Comparison of ENCODE assay signal across 24 cellular contexts in the genomic region with DNA sequence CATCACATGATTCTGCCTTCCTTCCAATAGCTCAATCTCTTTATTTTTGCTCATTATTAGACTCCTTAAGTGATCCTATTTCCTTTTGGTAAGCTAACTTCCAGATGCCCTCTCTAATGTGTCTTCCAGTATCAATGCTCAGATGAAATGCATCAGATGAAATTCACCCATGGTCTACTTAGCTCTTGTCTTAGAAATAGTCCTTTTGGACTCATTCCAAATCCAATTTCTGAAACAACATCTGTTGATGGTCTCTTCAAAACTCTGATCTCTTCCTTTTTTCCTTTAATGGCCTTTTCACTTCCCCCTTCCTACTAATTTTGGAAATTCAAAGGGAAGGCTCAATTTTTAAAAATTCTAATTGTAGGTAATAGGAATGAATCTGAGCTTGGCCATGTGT.
"Had no signal": no experiment of that assay in that cellular context is flagged by ENCODE, and none has a peak within 500 bp of the region (broad histone marks: within the 10 kb centered on the region; RNA-seq: fewer than 3 reads in every experiment).

No MANE protein-coding gene starts in this region.

- H3K4me1 ChIP-seq: colonic mucosa, esophagus squamous epithelium, left lung, parathyroid adenoma, prostate gland, right lobe of liver, spleen, testis had no signal

- DNase-seq: colonic mucosa; dermis blood vessel endothelial cell; esophagus squamous epithelium; foreskin fibroblast; glutamatergic neuron; immature natural killer cell; left lung; mesenchymal stem cell; midbrain; naive B cell; occipital lobe; retina; right lobe of liver; spleen; stimulated activated CD4-positive, alpha-beta T cell treated with anti-CD3 and anti-CD28 coated beads, Interleukin-2, amount 100 ng/mL, for 24 hours; stimulated activated CD4-positive, alpha-beta T cell treated with anti-CD3 and anti-CD28 coated beads, Interleukin-4, amount 100 ng/mL, for 4 hours; stimulated activated naive B cell treated with anti-CD40 and anti-IgM and Interleukin-4, amounts not matched to agents 10 μg/mL and 1 μg/mL and 100 μg/mL, for 72 hours; stimulated activated naive CD8-positive, alpha-beta T cell treated with anti-CD3 and anti-CD28 coated beads, Interleukin-15, amount 100 ng/mL, for 72 hours; testis; trophoblast cell had no signal

- H3K36me3 ChIP-seq: colonic mucosa, esophagus squamous epithelium, gastroesophageal sphincter, left lung, prostate gland, right lobe of liver, spleen had no signal

- H3K79me2 ChIP-seq: parathyroid adenoma had no signal

- H3K4me3 ChIP-seq: colonic mucosa, esophagus squamous epithelium, gastroesophageal sphincter, left lung, lung, prostate gland, right lobe of liver, spleen, testis had no signal

- H3K9me3 ChIP-seq: colonic mucosa, esophagus squamous epithelium, gastroesophageal sphincter, left lung, prostate gland, right lobe of liver, spleen, testis had no signal

- H3K27me3 ChIP-seq: colonic mucosa, esophagus squamous epithelium, gastroesophageal sphincter, left lung, right lobe of liver, testis had no signal

- H3K27ac ChIP-seq: colonic mucosa, gastroesophageal sphincter, left lung, parathyroid adenoma, prostate gland, right lobe of liver, spleen, testis had no signal
